Comparison of ENCODE assay signal across 13 cellular contexts in genomic region chr17:8019665-8020064, GRCh38. TPM values are rescaled to one million over a fixed set of nuclear protein-coding genes. Genes with fewer than 3 reads are reported as not detected.
DNase-seq lines count a peak whose midpoint lies in the region; ATAC-seq, FAIRE-seq and TF ChIP-seq lines count a peak whose summit lies in the region.
"Had no signal": no experiment of that assay in that cellular context is flagged by ENCODE, and none has a peak within 500 bp of the region (broad histone marks: within the 10 kb centered on the region; RNA-seq: fewer than 3 reads in every experiment).

No MANE protein-coding gene starts in this region.

- no peaks in the 10 kb centered on the region for H3K9me3 ChIP-seq in hepatocyte (ENCODE audit: low read depth)

- 84% methylated on average over 6 of the region's 6 CpGs for WGBS in hepatocyte (ENCODE audit: low lambda C conversion rate, missing lambda C conversion rate)

- no peaks in the 10 kb centered on the region for H3K9me2 ChIP-seq in hepatocyte (replicated peaks; ENCODE audit: insufficient read depth)

- no peaks in the 10 kb centered on the region for H3K27me3 ChIP-seq in bronchial epithelial cell (ENCODE audit: control insufficient read depth, insufficient read depth, low read length)
- H3K27me3 ChIP-seq in hepatocyte, result no peaks in the 10 kb centered on the region

- no peak for FAIRE-seq in bronchial epithelial cell (lab: Jason Lieb, UNC)
- no peak for FAIRE-seq in urothelium cell line (lab: Jason Lieb, UNC)

- H3K4me1 ChIP-seq in hepatocyte (ENCODE audit: insufficient read depth), result peaks cover 34% of the 10 kb centered on the region

- no peak overlapping the region for H3K27ac ChIP-seq in hepatocyte
- H3K27ac ChIP-seq: cardiac muscle cell had no signal

- no peaks in the 10 kb centered on the region for H3K79me2 ChIP-seq in hepatocyte

- ATAC-seq in left cardiac atrium, result no peak
- no peak for ATAC-seq in GM21737 (IDR thresholded peaks at IDR 0.05; ENCODE audit: unreplicated experiment)

- H4K20me1 ChIP-seq in hepatocyte (ENCODE audit: insufficient read depth, poor library complexity, severe bottlenecking), result no peaks in the 10 kb centered on the region

- TF ChIP-seq CTCF in bronchial epithelial cell (IDR thresholded peaks at IDR 0.05; ENCODE audit: insufficient read depth, low read length, severe bottlenecking) (no peak), hepatocyte (IDR thresholded peaks at IDR 0.05; ENCODE audit: poor library complexity) (no peak)

- H2AFZ ChIP-seq in hepatocyte, result no peak overlapping the region

- no peak overlapping the region for H3K4me2 ChIP-seq in hepatocyte

- H3K4me3 ChIP-seq in bronchial epithelial cell (ENCODE audit: low read depth, low read length) (no peak overlapping the region), hepatocyte (no peak overlapping the region)
- H3K4me3 ChIP-seq: cardiac muscle cell had no signal

- intact Hi-C loops in cardiac septum (cut with DNase I), result no loop called here
- intact Hi-C loops in left cardiac atrium (cut with DNase I), result no loop called here
- intact Hi-C loops in posterior vena cava (cut with DNase I), result no loop called here

- DNase-seq in cardiac septum (ENCODE audit: low spot score) (peak; percentile 38), left cardiac atrium (no peak), bronchial epithelial cell (ENCODE audit: low read depth) (peak; percentile 91), mesenteric fat pad (ENCODE audit: low spot score) (peak; percentile 87), urothelium cell line (ENCODE audit: low spot score) (peak; percentile 20), hepatocyte (ENCODE audit: low spot score) (no peak), posterior vena cava (ENCODE audit: low spot score) (no peak)
- DNase-seq: NCI-H2107 had no signal

- H3K36me3 ChIP-seq in bronchial epithelial cell (ENCODE audit: control insufficient read depth, insufficient read depth, low read length), result no peaks in the 10 kb centered on the region
- no peaks in the 10 kb centered on the region for H3K36me3 ChIP-seq in hepatocyte (replicated peaks; ENCODE audit: insufficient read depth, low read depth)
- H3K36me3 ChIP-seq: cardiac muscle cell had no signal

RNA-seq across cellular contexts. Expression of gene GUCY2D, which starts 17.2 kb away (rescaled TPM):
- total RNA-seq in cardiac septum (not detected), left cardiac atrium (under 1 TPM; 0.10 to 0.38 TPM), bronchial epithelial cell (0.13 TPM in 1 of 2 replicates, not detected in the other), mesenteric fat pad (not detected), hepatocyte (not detected in 2 replicates), posterior vena cava (not detected)
- 1.6 and 1.9 TPM in 2 replicates for polyA plus RNA-seq in hepatocyte
- total RNA-seq: G401, pulmonary artery endothelial cell had no signal

RNA-seq across cellular contexts. Expression of gene ALOX15B, which starts 19.2 kb away (rescaled TPM):
- total RNA-seq in cardiac septum (not detected), left cardiac atrium (under 1 TPM in 1 of 2 donors, not detected in 1; 0.39 TPM), bronchial epithelial cell (5.8 and 20.6 TPM in 2 replicates), mesenteric fat pad (2.9 TPM), hepatocyte (5.7 and 6.7 TPM in 2 replicates), posterior vena cava (1 to 10 TPM in 1 of 2 donors, under 1 TPM in 1; 0.48 to 3.3 TPM)
- polyA plus RNA-seq in hepatocyte, result 26.0 and 26.1 TPM in 2 replicates
- total RNA-seq: G401, pulmonary artery endothelial cell had no signal
- polyA plus RNA-seq: IgD-negative memory B cell had no signal

Comparison
In these comparisons a context has a peak if more than half of its experiments do, and no peak if none do; other contexts are left out.
1. DNase-seq: peak in cardiac septum (single experiment), bronchial epithelial cell (single experiment), mesenteric fat pad (single experiment) and urothelium cell line (single experiment); none in left cardiac atrium (single experiment), hepatocyte (single experiment) and posterior vena cava (single experiment).